Comparison of ENCODE assay signal across 28 cellular contexts in genomic region chr1:227244339-227245118, GRCh38.
DNase-seq lines count a peak whose midpoint lies in the region; ATAC-seq, FAIRE-seq and TF ChIP-seq lines count a peak whose summit lies in the region.
"Had no signal": no experiment of that assay in that cellular context is flagged by ENCODE, and none has a peak within 500 bp of the region (broad histone marks: within the 10 kb centered on the region; RNA-seq: fewer than 3 reads in every experiment).

No MANE protein-coding gene starts in this region.

- no peak overlapping the region for H4K91ac ChIP-seq in mesenchymal stem cell (ENCODE audit: low read length)

- DNase-seq in Caco-2 = no peak
- no peak for DNase-seq in heart right ventricle
- DNase-seq in mesenchymal stem cell = no peak
- no peak for DNase-seq in HK-2 (ENCODE audit: unreplicated experiment)
- DNase-seq in tibial artery = no peak
- no peak for DNase-seq in endothelial cell (ENCODE audit: low spot score)
- DNase-seq: activated CD4-positive, alpha-beta memory T cell treated with anti-CD3 and anti-CD28 coated beads, Interleukin-2, amount 10 ng/mL, durations not matched to agents 7 days and 5 days; activated effector memory CD4-positive, alpha-beta T cell treated with Interleukin-2 at 50 U/mL for 16 hours; BE2C; DMS79; effector memory CD8-positive, alpha-beta T cell; GF-D8; GOT3; NCI-H1105; NCI-H2029 treated with DMSO at 0.1 percent for 48 hours; NCI-H345; NCI-H774; nucleus accumbens; retina; spleen; stimulated activated CD4-positive, alpha-beta T cell treated with anti-CD3 and anti-CD28 coated beads, Interleukin-2, amount 100 ng/mL, for 48 hours; uterus had no signal

- H3K79me1 ChIP-seq in mesenchymal stem cell (replicated peaks; ENCODE audit: low read length, poor library complexity, severe bottlenecking) = peaks cover 22% of the 10 kb centered on the region

- H3K4me1 ChIP-seq in Caco-2 = peaks cover 48% of the 10 kb centered on the region
- peaks cover 0 to 59% (median 17%) of the 10 kb centered on the region in 9 donors for H3K4me1 ChIP-seq in heart right ventricle
- H3K4me1 ChIP-seq in mesenchymal stem cell (ENCODE audit: control insufficient read depth, insufficient read depth, low read depth, low read length) = peaks cover 6% of the 10 kb centered on the region
- peaks cover 0 to 45% (median 8%) of the 10 kb centered on the region in 4 donors for H3K4me1 ChIP-seq in tibial artery
- H3K4me1 ChIP-seq: BE2C, spleen, suprapubic skin had no signal

- TF ChIP-seq CTCF in Caco-2 (IDR thresholded peaks at IDR 0.05; ENCODE audit: insufficient read depth in 1 of 2, low read depth in 1 of 2, low read length in 1 of 2, severe bottlenecking in 1 of 2, unreplicated experiment in 1 of 2) (no peak), heart right ventricle (IDR thresholded peaks at IDR 0.05) (no peak), tibial artery (IDR thresholded peaks at IDR 0.05) (no peak), endothelial cell (IDR thresholded peaks at IDR 0.05; ENCODE audit: unreplicated experiment) (no peak)

- H3K14ac ChIP-seq in mesenchymal stem cell (ENCODE audit: low read length in 2 of 2) = no peak overlapping the region

- H3K4me3 ChIP-seq in Caco-2 (ENCODE audit: low read depth, low read length) (no peak overlapping the region), heart right ventricle (no peak overlapping the region), mesenchymal stem cell (ENCODE audit: insufficient read depth in 1 of 2, low read depth in 1 of 2, low read length in 2 of 2) (no peak overlapping the region), tibial artery (no peak overlapping the region)
- H3K4me3 ChIP-seq: spleen, suprapubic skin, uterus had no signal

- no peak overlapping the region for H2BK12ac ChIP-seq in mesenchymal stem cell (ENCODE audit: low read length in 2 of 2)

- no peak overlapping the region for H3K4ac ChIP-seq in mesenchymal stem cell (ENCODE audit: low read depth in 1 of 2, low read length in 2 of 2)

- no peak overlapping the region for H3K23ac ChIP-seq in mesenchymal stem cell (ENCODE audit: low read length in 2 of 2)

- no peaks in the 10 kb centered on the region for H3K9me3 Mint-ChIP-seq in Caco-2 (ENCODE audit: unreplicated experiment)
- no peaks in the 10 kb centered on the region for H3K9me3 Mint-ChIP-seq in endothelial cell (ENCODE audit: unreplicated experiment)
- H3K9me3 Mint-ChIP-seq: activated CD4-positive, alpha-beta memory T cell treated with anti-CD3 and anti-CD28 coated beads, Interleukin-2, amount 10 ng/mL, durations not matched to agents 7 days and 5 days; effector memory CD8-positive, alpha-beta T cell; stimulated activated effector memory CD8-positive, alpha-beta T cell treated with anti-CD3 and anti-CD28 coated beads, Interleukin-12 subunit alpha, Interleukin-12 subunit beta, amount 100 ng/mL, for 72 hours had no signal

- H3K27ac ChIP-seq in heart right ventricle (peak overlapping the region in 8 of 10 donors; percentile 14 to 69 (median 32)), mesenchymal stem cell (ENCODE audit: low read length, poor library complexity, severe bottlenecking) (no peak overlapping the region), tibial artery (no peak overlapping the region)
- H3K27ac ChIP-seq: spleen, suprapubic skin, uterus had no signal

- peaks cover 43% of the 10 kb centered on the region for H3K4me1 Mint-ChIP-seq in Caco-2 (ENCODE audit: low read depth, unreplicated experiment)
- H3K4me1 Mint-ChIP-seq in endothelial cell (ENCODE audit: unreplicated experiment) = peaks cover 9% of the 10 kb centered on the region
- H3K4me1 Mint-ChIP-seq: activated CD4-positive, alpha-beta memory T cell treated with anti-CD3 and anti-CD28 coated beads, Interleukin-2, amount 10 ng/mL, durations not matched to agents 7 days and 5 days; memory B cell; stimulated activated effector memory CD8-positive, alpha-beta T cell treated with anti-CD3 and anti-CD28 coated beads, Interleukin-12 subunit alpha, Interleukin-12 subunit beta, amount 100 ng/mL, for 72 hours had no signal

- POLR2A ChIA-PET in Caco-2 (lab: Charles Lee) = interaction anchor here (0.7 kb wide), 1 partner anchor 73 kb away, joined by 5 read pairs; no protein-coding TSS in a partner anchor

- no peak overlapping the region for H4K8ac ChIP-seq in mesenchymal stem cell (ENCODE audit: low read length)

- H3K4me3 Mint-ChIP-seq in Caco-2 (ENCODE audit: unreplicated experiment) (no peak overlapping the region), endothelial cell (ENCODE audit: unreplicated experiment) (no peak overlapping the region)
- H3K4me3 Mint-ChIP-seq: activated CD4-positive, alpha-beta memory T cell treated with anti-CD3 and anti-CD28 coated beads, Interleukin-2, amount 10 ng/mL, durations not matched to agents 7 days and 5 days; effector memory CD8-positive, alpha-beta T cell; memory B cell; stimulated activated effector memory CD8-positive, alpha-beta T cell treated with anti-CD3 and anti-CD28 coated beads, Interleukin-12 subunit alpha, Interleukin-12 subunit beta, amount 100 ng/mL, for 72 hours had no signal

- intact Hi-C loops in Caco-2 (cut with micrococcal nuclease; ENCODE audit: unreplicated experiment) = no loop called here
- intact Hi-C loops in heart right ventricle (cut with DNase I) = loop anchor here in 5 of 10 donors (5.0 to 10.0 kb wide), 4 partner anchors 68 to 330 kb away; partner anchors contain the start of gene CDC42BPA (in 2 of the 5)
- intact Hi-C loops in tibial artery (cut with DNase I; ENCODE audit: low total_unique reads) = no loop called here

- no peak overlapping the region for H2BK120ac ChIP-seq in mesenchymal stem cell (ENCODE audit: low read depth, low read length)

- H3K27me3 Mint-ChIP-seq in Caco-2 (ENCODE audit: insufficient read depth, unreplicated experiment) = no peaks in the 10 kb centered on the region
- no peaks in the 10 kb centered on the region for H3K27me3 Mint-ChIP-seq in endothelial cell (ENCODE audit: unreplicated experiment)

- H3K9ac ChIP-seq in mesenchymal stem cell (ENCODE audit: low read length) = no peak overlapping the region

- H3K36me3 ChIP-seq in Caco-2 (ENCODE audit: control insufficient read depth, insufficient read depth, low read length) (no peaks in the 10 kb centered on the region), heart right ventricle (peaks cover 0 to 7% (median 0%) of the 10 kb centered on the region in 9 donors), mesenchymal stem cell (ENCODE audit: control insufficient read depth in 1 of 2, insufficient read depth in 2 of 2, low read depth in 1 of 2, low read length in 2 of 2) (peaks cover 0 to 6% of the 10 kb centered on the region in 2 experiments), tibial artery (peaks cover 0 to 8% (median 0%) of the 10 kb centered on the region in 3 donors)
- H3K36me3 ChIP-seq: BE2C, spleen, suprapubic skin, uterus had no signal

- WGBS in heart right ventricle, 2 donors = 88 to 93% methylated on average over 2 of the region's 2 CpGs
- 100% methylated on average over 2 of the region's 2 CpGs for WGBS in mesenchymal stem cell

- ATAC-seq in heart right ventricle (peak in 6 of 8 donors; percentile 23 to 50 (median 36)), GM18861 (IDR thresholded peaks at IDR 0.05; ENCODE audit: unreplicated experiment) (no peak)
- ATAC-seq: activated CD4-positive, CD25-positive, alpha-beta regulatory T cell treated with anti-CD3 and anti-CD28 coated beads, Interleukin-2, amount 50 U/mL, for 24 hours; effector memory CD8-positive, alpha-beta T cell; stimulated activated effector memory CD8-positive, alpha-beta T cell treated with anti-CD3 and anti-CD28 coated beads, Interleukin-12 subunit alpha, Interleukin-12 subunit beta, amount 100 ng/mL, for 72 hours had no signal

- H3K9me3 ChIP-seq in Caco-2 (0 out of 2 replicates have a peak, but pooled peaks cover 4% of the 10 kb centered on the region), heart right ventricle (peaks cover 0 to 16% (median 0%) of the 10 kb centered on the region in 11 donors), mesenchymal stem cell (ENCODE audit: control insufficient read depth, low read length) (peaks cover 4% of the 10 kb centered on the region), tibial artery (peaks cover 0 to 4% (median 0%) of the 10 kb centered on the region in 3 donors)
- H3K9me3 ChIP-seq: BE2C, suprapubic skin, uterus had no signal

- H2AK5ac ChIP-seq in mesenchymal stem cell (ENCODE audit: low read length, severe bottlenecking) = no peak overlapping the region

- H2AFZ ChIP-seq in mesenchymal stem cell (ENCODE audit: low read depth, low read length) = no peak overlapping the region

- H2BK5ac ChIP-seq in mesenchymal stem cell (ENCODE audit: low read depth, low read length, poor library complexity, severe bottlenecking) = peak overlapping the region; percentile 22

- H2BK15ac ChIP-seq in mesenchymal stem cell (ENCODE audit: low read depth, poor library complexity, severe bottlenecking) = no peak overlapping the region

- H3K36me3 Mint-ChIP-seq in Caco-2 (ENCODE audit: insufficient read depth, unreplicated experiment) = peaks cover 18% of the 10 kb centered on the region
- no peaks in the 10 kb centered on the region for H3K36me3 Mint-ChIP-seq in endothelial cell (ENCODE audit: low read depth, unreplicated experiment)
- H3K36me3 Mint-ChIP-seq: memory B cell; stimulated activated effector memory CD8-positive, alpha-beta T cell treated with anti-CD3 and anti-CD28 coated beads, Interleukin-12 subunit alpha, Interleukin-12 subunit beta, amount 100 ng/mL, for 72 hours had no signal

- no TSS peak for BruUV-seq in Caco-2 (replicated peaks; lab: Mats Ljungman, UMichigan)

- H3K27ac Mint-ChIP-seq in Caco-2 (ENCODE audit: unreplicated experiment) (peak overlapping the region; percentile 50), endothelial cell (ENCODE audit: unreplicated experiment) (no peak overlapping the region)
- H3K27ac Mint-ChIP-seq: activated CD4-positive, alpha-beta memory T cell treated with anti-CD3 and anti-CD28 coated beads, Interleukin-2, amount 10 ng/mL, durations not matched to agents 7 days and 5 days; effector memory CD8-positive, alpha-beta T cell; memory B cell; stimulated activated effector memory CD8-positive, alpha-beta T cell treated with anti-CD3 and anti-CD28 coated beads, Interleukin-12 subunit alpha, Interleukin-12 subunit beta, amount 100 ng/mL, for 72 hours had no signal

- no peak overlapping the region for H3K18ac ChIP-seq in mesenchymal stem cell (ENCODE audit: low read depth in 1 of 2, low read length in 2 of 2)

- no peak overlapping the region for H3K4me2 ChIP-seq in mesenchymal stem cell (ENCODE audit: low read length, poor library complexity, severe bottlenecking)

- CTCF ChIA-PET in Caco-2 (lab: Charles Lee) = interaction anchor here (0.6 kb wide), 1 partner anchor 160 kb away, joined by 5 read pairs; no protein-coding TSS in a partner anchor

- H3K27me3 ChIP-seq in Caco-2 (replicated peaks; ENCODE audit: control insufficient read depth, insufficient read depth, low read length) (no peaks in the 10 kb centered on the region), heart right ventricle (no peaks in the 10 kb centered on the region), mesenchymal stem cell (ENCODE audit: control insufficient read depth in 1 of 2, insufficient read depth in 1 of 2, low read length in 2 of 2) (no peaks in the 10 kb centered on the region), tibial artery (no peaks in the 10 kb centered on the region)
- H3K27me3 ChIP-seq: BE2C, spleen, suprapubic skin, uterus had no signal

- peak; percentile 56 for FAIRE-seq in TTC549 (lab: Jason Lieb, UNC)

Comparison
In these comparisons a context has a peak if more than half of its experiments do, and no peak if none do; other contexts are left out.
1. H3K27ac ChIP-seq: peak in heart right ventricle (8 of 10); none in mesenchymal stem cell (single experiment) and tibial artery (0 of 2).